In genomic region chr14:77058785-77059184, GRCh38 we compare ENCODE assay signal across 2 cellular contexts.
TF ChIP-seq lines count a peak whose summit lies in the region.

No MANE protein-coding gene starts in this region.

TF ChIP-seq in HCT116, 20 proteins besides CTCF, POLR2A, EP300 and RAD21:
- TF ChIP-seq SIN3A (IDR thresholded peaks at IDR 0.05; ENCODE audit: low read depth) (no peak), REST (IDR thresholded peaks at IDR 0.05; ENCODE audit: low read depth) (no peak), SRF (IDR thresholded peaks at IDR 0.05; ENCODE audit: low read depth) (no peak), ZNF274 (IDR thresholded peaks at IDR 0.05; ENCODE audit: low read depth, low read length) (no peak), ELF1 (IDR thresholded peaks at IDR 0.05; ENCODE audit: borderline replicate concordance, low read depth) (no peak), ATF3 (IDR thresholded peaks at IDR 0.05) (no peak), JUND (IDR thresholded peaks at IDR 0.05) (no peak), EZH2phosphoT487 (IDR thresholded peaks at IDR 0.05; ENCODE audit: borderline replicate concordance) (no peak), EGR1 (IDR thresholded peaks at IDR 0.05; ENCODE audit: low read depth) (no peak), TCF7L2 (IDR thresholded peaks at IDR 0.05; ENCODE audit: borderline replicate concordance, extremely low read depth, insufficient read depth, insufficient read length) (no peak), SP1 (IDR thresholded peaks at IDR 0.05; ENCODE audit: low read depth) (no peak), ZFX (IDR thresholded peaks at IDR 0.05) (no peak), EZH2 (IDR thresholded peaks at IDR 0.05) (no peak), FOSL1 (IDR thresholded peaks at IDR 0.05; ENCODE audit: low read depth) (no peak), MAX (IDR thresholded peaks at IDR 0.05) (no peak), POLR2AphosphoS5 (IDR thresholded peaks at IDR 0.05; ENCODE audit: low read depth, low read length) (no peak), ZBTB33 (IDR thresholded peaks at IDR 0.05; ENCODE audit: extremely low read depth, insufficient replicate concordance, low read length) (no peak)

TF ChIP-seq in K562, 482 proteins besides CTCF, POLR2A, EP300 and RAD21:
- no peak for TF ChIP-seq CTCFL (IDR thresholded peaks at IDR 0.05; ENCODE audit: borderline replicate concordance, insufficient read depth, low read depth, low read length, poor library complexity, severe bottlenecking)
- TF ChIP-seq SLC30A9 (CRISPR knock-in tag; IDR thresholded peaks at IDR 0.05), result no peak
- TF ChIP-seq CREB3L1 (IDR thresholded peaks at IDR 0.05; ENCODE audit: borderline replicate concordance, low read depth), result no peak
- TF ChIP-seq ZSCAN29 (IDR thresholded peaks at IDR 0.05), result no peak
- TF ChIP-seq NR4A1 (CRISPR knock-in tag; IDR thresholded peaks at IDR 0.05), result no peak
- TF ChIP-seq NR4A1 (tag; IDR thresholded peaks at IDR 0.05), result no peak
- no peak for TF ChIP-seq SUPT5H (IDR thresholded peaks at IDR 0.05)
- no peak for TF ChIP-seq ILF3 (IDR thresholded peaks at IDR 0.05; ENCODE audit: borderline replicate concordance)
- TF ChIP-seq CAMTA2 (CRISPR knock-in tag; conservative IDR thresholded peaks at IDR 0.05), result no peak
- TF ChIP-seq CGGBP1 (CRISPR knock-in tag; IDR thresholded peaks at IDR 0.05), result no peak
- no peak for TF ChIP-seq ZNF444 (CRISPR knock-in tag; IDR thresholded peaks at IDR 0.05)
TF ChIP-seq in K562: peak in this region for 0.
